ENCODE assay signal across 9 cellular contexts in the genomic region with DNA sequence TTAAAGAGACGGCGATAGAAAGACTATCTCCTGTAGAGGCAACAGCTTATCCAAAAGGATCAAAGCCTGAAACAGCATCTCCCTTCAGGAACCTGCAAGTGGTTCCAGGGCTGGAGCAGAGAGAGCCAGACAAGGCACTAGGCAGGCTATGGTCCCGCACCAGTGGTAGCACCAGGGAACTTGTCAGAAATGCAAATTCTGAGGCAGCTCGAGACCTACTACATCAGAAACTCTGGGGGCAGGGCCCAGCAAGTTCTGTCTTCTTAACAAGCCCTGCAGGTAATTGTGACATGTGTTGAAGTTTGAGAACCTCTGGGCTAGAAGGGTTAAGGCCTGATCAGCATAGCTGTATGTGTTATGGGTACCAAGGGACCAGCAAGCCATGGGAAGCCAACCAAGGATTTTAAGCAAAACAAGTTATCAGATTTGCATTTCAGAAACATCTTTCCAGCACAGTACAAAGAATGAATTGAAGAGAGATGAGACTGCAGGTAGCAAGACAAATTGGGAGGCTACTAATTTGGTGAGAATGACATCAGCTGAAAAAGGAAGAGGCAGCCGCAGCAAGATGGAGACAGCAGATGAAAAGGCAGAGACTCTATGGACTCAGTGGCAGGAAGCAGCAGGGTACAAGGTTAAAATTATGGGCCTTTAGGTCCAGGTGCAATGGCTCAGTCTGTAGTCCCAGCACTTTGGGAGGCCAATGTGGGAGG.
DNase-seq lines count a peak whose midpoint lies in the region; ATAC-seq and TF ChIP-seq lines count a peak whose summit lies in the region.
"Had no signal": no experiment of that assay in that cellular context is flagged by ENCODE, and none has a peak within 500 bp of the region (broad histone marks: within the 10 kb centered on the region; RNA-seq: fewer than 3 reads in every experiment).

No MANE protein-coding gene starts in this region.

- ATAC-seq in GM18498 (IDR thresholded peaks at IDR 0.05; ENCODE audit: unreplicated experiment) = peak; percentile 99
- ATAC-seq in GM21423 (IDR thresholded peaks at IDR 0.05; ENCODE audit: unreplicated experiment) = peak; percentile 95
- ATAC-seq in HG03280 (IDR thresholded peaks at IDR 0.05; ENCODE audit: unreplicated experiment) = peak; percentile 90

- TF ChIP-seq CTCF in dorsolateral prefrontal cortex (IDR thresholded peaks at IDR 0.05 in 54 of 56, conservative IDR thresholded peaks at IDR 0.05 in 2 of 56; ENCODE audit: low read depth in 1 of 56, partially characterized antibody in 56 of 56) = no peak
- TF ChIP-seq CTCF in right atrium auricular region (IDR thresholded peaks at IDR 0.05) = no peak

- H3K27ac ChIP-seq in dorsolateral prefrontal cortex (peak overlapping the region in 43 of 59 donors; percentile 1 to 74 (median 38)), right atrium auricular region (no peak overlapping the region)
- no peak overlapping the region for H3K27ac ChIP-seq in effector memory CD4-positive, alpha-beta T cell (ENCODE audit: insufficient read depth, low read length, poor library complexity, severe bottlenecking)

- H3K9me3 ChIP-seq in effector memory CD4-positive, alpha-beta T cell (ENCODE audit: control insufficient read depth, low read length) = no peaks in the 10 kb centered on the region
- H3K9me3 ChIP-seq in right atrium auricular region = no peaks in the 10 kb centered on the region

- H3K4me3 ChIP-seq in dorsolateral prefrontal cortex (no peak overlapping the region), right atrium auricular region (no peak overlapping the region)
- H3K4me3 ChIP-seq in effector memory CD4-positive, alpha-beta T cell (ENCODE audit: insufficient read depth, low read depth, low read length, poor library complexity, severe bottlenecking) = no peak overlapping the region

- H3K4me1 ChIP-seq in effector memory CD4-positive, alpha-beta T cell (ENCODE audit: control insufficient read depth, insufficient read depth, low read length, poor library complexity, severe bottlenecking) = no peaks in the 10 kb centered on the region
- no peaks in the 10 kb centered on the region for H3K4me1 ChIP-seq in right atrium auricular region

- H3K27me3 ChIP-seq in dorsolateral prefrontal cortex = no peaks in the 10 kb centered on the region
- H3K27me3 ChIP-seq in effector memory CD4-positive, alpha-beta T cell (replicated peaks; ENCODE audit: control insufficient read depth, insufficient read depth, low read length, poor library complexity, severe bottlenecking) = no peaks in the 10 kb centered on the region
- no peaks in the 10 kb centered on the region for H3K27me3 ChIP-seq in right atrium auricular region

- DNase-seq in dorsolateral prefrontal cortex = no peak
- DNase-seq in AML-193 (lab: John Stamatoyannopoulos, UW) = no peak
- no peak for DNase-seq in effector memory CD4-positive, alpha-beta T cell
- no peak for DNase-seq in iPS-NIHi7 (ENCODE audit: extremely low spot score)
- no peak for DNase-seq in right atrium auricular region (ENCODE audit: low spot score)
- DNase-seq: MV-4-11 had no signal

- H3K36me3 ChIP-seq in effector memory CD4-positive, alpha-beta T cell (ENCODE audit: control insufficient read depth, insufficient read depth, low read length) = no peaks in the 10 kb centered on the region
- no peaks in the 10 kb centered on the region for H3K36me3 ChIP-seq in right atrium auricular region

- intact Hi-C loops in dorsolateral prefrontal cortex (cut with DNase I) = no loop called here

Comparison
In these comparisons a context has a peak if more than half of its experiments do, and no peak if none do; other contexts are left out.
1. H3K27ac ChIP-seq: peak in dorsolateral prefrontal cortex (43 of 59); none in effector memory CD4-positive, alpha-beta T cell (single experiment) and right atrium auricular region (0 of 2).
2. Peak in every context shown above with its lines, with median percentiles within 50 percentile points of each other: ATAC-seq.